14 cellular contexts compared by ENCODE assay signal in the genomic region with DNA sequence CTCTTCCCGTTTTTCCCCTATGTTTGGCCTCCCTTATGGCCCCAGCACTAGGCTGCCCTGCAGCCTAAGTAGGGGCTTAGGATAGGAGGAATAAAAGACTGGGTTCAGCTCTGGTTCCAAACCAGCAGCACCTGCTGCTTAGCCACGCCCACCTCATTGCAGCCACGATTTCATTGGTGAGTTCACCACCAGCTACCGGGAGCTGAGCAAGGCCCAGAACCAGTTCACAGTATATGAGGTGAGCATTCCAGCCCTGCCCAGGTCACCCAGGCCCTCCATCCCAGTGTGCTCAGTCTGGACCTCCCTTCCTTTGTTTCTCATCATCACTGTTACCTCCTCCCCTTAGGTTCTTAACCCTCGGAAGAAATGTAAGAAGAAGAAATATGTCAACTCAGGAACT. TPM values are rescaled to one million over a fixed set of nuclear protein-coding genes. Genes with fewer than 3 reads are reported as not detected.
A peak's percentile ranks its signal among the peaks of the same experiment; 100 is the strongest.
DNase-seq lines count a peak whose midpoint lies in the region; ATAC-seq, FAIRE-seq and TF ChIP-seq lines count a peak whose summit lies in the region.
"Had no signal": no experiment of that assay in that cellular context is flagged by ENCODE, and none has a peak within 500 bp of the region (broad histone marks: within the 10 kb centered on the region; RNA-seq: fewer than 3 reads in every experiment).

No MANE protein-coding gene starts in this region.

- no peak for TF ChIP-seq EP300 in A549 (IDR thresholded peaks at IDR 0.05)
- TF ChIP-seq EP300 in SK-N-SH (IDR thresholded peaks at IDR 0.05; ENCODE audit: borderline replicate concordance in 1 of 2, low read depth in 1 of 2, low read length in 1 of 2): no peak

- peaks cover 17% of the 10 kb centered on the region; the same call in 1 of the 2 replicates for H3K27me3 ChIP-seq in SK-N-SH (ENCODE audit: insufficient read depth)
- H3K27me3 ChIP-seq: brain microvascular endothelial cell had no signal

- FAIRE-seq in A549 (lab: Jason Lieb, UNC): no peak

- no peaks in the 10 kb centered on the region for H3K79me2 ChIP-seq in SK-N-SH (ENCODE audit: insufficient read depth)

- POLR2A ChIA-PET in A549 (lab: Yijun Ruan, JAX): no interaction called here
- POLR2A ChIA-PET in SK-N-SH (lab: Yijun Ruan, JAX): no interaction called here

- CTCF ChIA-PET in A549 (lab: Yijun Ruan, JAX) (interaction anchor here (0.6 to 5.0 kb wide), 40 partner anchors 8 to 1024 kb away, joined by 3 to 99 read pairs (median 5); a partner anchor contains a TSS), SK-N-SH (lab: Yijun Ruan, JAX) (interaction anchor here (1.8 kb wide), 1 partner anchor 13 kb away, joined by 5 read pairs; no protein-coding TSS in a partner anchor)

- 15% methylated on average over 5 of the region's 5 CpGs for WGBS in A549 (ENCODE audit: missing lambda C conversion rate)
- WGBS in SK-N-SH (ENCODE audit: low lambda C conversion rate): 21% methylated on average over 5 of the region's 5 CpGs

- TF ChIP-seq RAD21 in A549 (conservative IDR thresholded peaks at IDR 0.05 in 1 of 2, IDR thresholded peaks at IDR 0.05 in 1 of 2) (no peak), SK-N-SH (IDR thresholded peaks at IDR 0.05; ENCODE audit: low read length) (no peak)

- H3K36me3 ChIP-seq in SK-N-SH (replicated peaks in 1 of 2; ENCODE audit: control insufficient read depth in 1 of 2, insufficient read depth in 2 of 2, low read length in 1 of 2): no peaks in the 10 kb centered on the region
- H3K36me3 ChIP-seq: brain microvascular endothelial cell had no signal

- no peaks in the 10 kb centered on the region for H3K9me2 ChIP-seq in SK-N-SH

- H4K20me1 ChIP-seq in SK-N-SH (ENCODE audit: insufficient read depth): no peaks in the 10 kb centered on the region

- 0 out of 2 replicates have a peak overlapping the region, but pooled peaks have one; percentile 19 for H2AFZ ChIP-seq in SK-N-SH (ENCODE audit: low read depth)

- DNase-seq in A549 (ENCODE audit: low read depth in 1 of 2, low spot score in 1 of 2): no peak
- peak; percentile 8 for DNase-seq in ELR (ENCODE audit: low read depth)
- no peak for DNase-seq in SK-N-SH
- peak; percentile 87 for DNase-seq in iPS-NIHi11 (ENCODE audit: low spot score)
- DNase-seq in cerebellum (ENCODE audit: low spot score): no peak
- no peak for DNase-seq in mucosa of gallbladder (ENCODE audit: low spot score)
- DNase-seq: COR-L47, NCI-H2029 treated with DMSO at 0.1 percent for 48 hours had no signal

- TF ChIP-seq CTCF in A549 (IDR thresholded peaks at IDR 0.05) (no peak), SK-N-SH (IDR thresholded peaks at IDR 0.05) (no peak)

- H3K4me1 ChIP-seq in A549 (peaks cover 8% of the 10 kb centered on the region; the same call in 2 of the 3 replicates), SK-N-SH (ENCODE audit: control insufficient read depth in 1 of 2, insufficient read depth in 2 of 2, low read depth in 1 of 2, low read length in 1 of 2) (peaks cover 0 to 2% of the 10 kb centered on the region in 2 experiments; a peak in 1 of 4 replicates)

- TF ChIP-seq POLR2A in A549 (IDR thresholded peaks at IDR 0.05; ENCODE audit: low read length): no peak

- ATAC-seq in A549 (peak in 1 of 2 experiments; percentile 49; a peak in 3 of 6 replicates), HG03095 (IDR thresholded peaks at IDR 0.05; ENCODE audit: unreplicated experiment) (no peak), HG03565 (IDR thresholded peaks at IDR 0.05; ENCODE audit: unreplicated experiment) (no peak)

- H3K9me3 ChIP-seq in A549: no peaks in the 10 kb centered on the region
- H3K9me3 ChIP-seq in SK-N-SH: no peaks in the 10 kb centered on the region

- H3K4me2 ChIP-seq in A549 (peak overlapping the region; percentile 34; the same call in 1 of the 3 replicates), SK-N-SH (no peak overlapping the region)

- H3K9ac ChIP-seq in SK-N-SH: no peak overlapping the region

- H3K27ac ChIP-seq in A549: no peak overlapping the region
- peak overlapping the region in 1 of 2 experiments; percentile 31; a peak in 1 of 4 replicates for H3K27ac ChIP-seq in SK-N-SH (ENCODE audit: low read depth in 2 of 2, low read length in 1 of 2)
- H3K27ac ChIP-seq: brain microvascular endothelial cell had no signal

- peaks cover 8% of the 10 kb centered on the region for H3F3A ChIP-seq in SK-N-SH (replicated peaks; ENCODE audit: insufficient read depth)

- H3K4me3 ChIP-seq in A549: no peak overlapping the region
- H3K4me3 ChIP-seq in SK-N-SH (ENCODE audit: low read depth in 2 of 2, low read length in 1 of 2): no peak overlapping the region

TF ChIP-seq in A549, 52 proteins besides CTCF, POLR2A, EP300 and RAD21:
- no peak for TF ChIP-seq TFCP2L1 (CRISPR knock-in tag; IDR thresholded peaks at IDR 0.05)
- TF ChIP-seq JUNB (IDR thresholded peaks at IDR 0.05): no peak
- TF ChIP-seq, protein P1, sequence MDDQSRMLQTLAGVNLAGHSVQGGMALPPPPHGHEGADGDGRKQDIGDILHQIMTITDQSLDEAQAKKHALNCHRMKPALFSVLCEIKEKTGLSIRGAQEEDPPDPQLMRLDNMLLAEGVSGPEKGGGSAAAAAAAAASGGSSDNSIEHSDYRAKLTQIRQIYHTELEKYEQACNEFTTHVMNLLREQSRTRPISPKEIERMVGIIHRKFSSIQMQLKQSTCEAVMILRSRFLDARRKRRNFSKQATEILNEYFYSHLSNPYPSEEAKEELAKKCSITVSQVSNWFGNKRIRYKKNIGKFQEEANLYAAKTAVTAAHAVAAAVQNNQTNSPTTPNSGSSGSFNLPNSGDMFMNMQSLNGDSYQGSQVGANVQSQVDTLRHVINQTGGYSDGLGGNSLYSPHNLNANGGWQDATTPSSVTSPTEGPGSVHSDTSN (IDR thresholded peaks at IDR 0.05): no peak

TF ChIP-seq in SK-N-SH, 30 proteins besides CTCF, POLR2A, EP300 and RAD21:
- TF ChIP-seq EZH2phosphoT487 (IDR thresholded peaks at IDR 0.05; ENCODE audit: borderline replicate concordance, low read depth) (no peak), NFIC (IDR thresholded peaks at IDR 0.05; ENCODE audit: borderline replicate concordance) (no peak), JUND (IDR thresholded peaks at IDR 0.05) (no peak), MXI1 (IDR thresholded peaks at IDR 0.05; ENCODE audit: low read depth, low read length) (no peak), RFX5 (IDR thresholded peaks at IDR 0.05; ENCODE audit: low read length) (no peak), FOXJ3 (CRISPR knock-in tag; IDR thresholded peaks at IDR 0.05) (no peak), POLR2AphosphoS5 (IDR thresholded peaks at IDR 0.05; ENCODE audit: low read depth, low read length) (no peak), NRF1 (IDR thresholded peaks at IDR 0.05; ENCODE audit: low read depth, low read length) (no peak)
- TF ChIP-seq, protein P1 (IDR thresholded peaks at IDR 0.05): no peak

RNA-seq across cellular contexts. Expression of a gene that starts 11.5 kb away (rescaled TPM):
- polyA plus RNA-seq in A549 (2011; rRNA removed) (0.03 and 0.07 TPM in 2 replicates), A549 (2017; fragmentation: RNase III; extraction: RNeasy Plus Mini Kit Qiagen cat#74134 plus additional on column Dnase treatment) (0.05 to 0.07 TPM in 2 of 3 replicates, not detected in the other), SK-N-SH (2012; rRNA removed) (0.03 and 0.06 TPM in 2 replicates)
- polyA plus RNA-seq in A549 (2012; cell fraction: cytosol; rRNA removed): 0.04 and 0.18 TPM in 2 replicates
- polyA plus RNA-seq in A549 (2012; cell fraction: nucleus; rRNA removed): 0.16 and 0.22 TPM in 2 replicates
- 0.41 TPM in 1 of 2 replicates, not detected in the other for polyA minus RNA-seq in A549 (2011; rRNA and poly(A)+ RNA removed)
- polyA plus RNA-seq in SK-N-SH (2012; cell fraction: cytosol; rRNA removed): 0.12 and 0.13 TPM in 2 replicates
- 0.17 and 0.27 TPM in 2 replicates for polyA plus RNA-seq in SK-N-SH (2012; cell fraction: nucleus; rRNA removed)
- total RNA-seq in cerebellum (4.4 TPM), mucosa of gallbladder (0.37 TPM)
- total RNA-seq: epithelial cell of proximal tubule, Right ventricle myocardium superior had no signal
- polyA plus RNA-seq: IgD-negative memory B cell had no signal

RNA-seq across cellular contexts. Expression of a gene that starts 16.4 kb away (rescaled TPM):
- polyA plus RNA-seq in A549 (2011; rRNA removed) (8.6 and 10.1 TPM in 2 replicates), A549 (2017; fragmentation: RNase III; extraction: RNeasy Plus Mini Kit Qiagen cat#74134 plus additional on column Dnase treatment) (11.9 to 12.4 TPM (median 12.1 TPM) in 3 replicates), SK-N-SH (2012; rRNA removed) (12.0 and 13.0 TPM in 2 replicates)
- 15.7 and 17.4 TPM in 2 replicates for polyA plus RNA-seq in A549 (2012; cell fraction: cytosol; rRNA removed)
- polyA plus RNA-seq in A549 (2012; cell fraction: nucleus; rRNA removed): 35.8 and 42.1 TPM in 2 replicates
- 19.0 and 20.4 TPM in 2 replicates for polyA minus RNA-seq in A549 (2011; rRNA and poly(A)+ RNA removed)
- polyA plus RNA-seq in SK-N-SH (2012; cell fraction: cytosol; rRNA removed): 6.7 and 8.3 TPM in 2 replicates
- polyA plus RNA-seq in SK-N-SH (2012; cell fraction: nucleus; rRNA removed): 30.8 and 38.8 TPM in 2 replicates
- total RNA-seq in cerebellum (15.0 TPM), mucosa of gallbladder (17.3 TPM)

RNA-seq across cellular contexts. Expression of a gene that starts 34.6 kb away (rescaled TPM):
- 21.2 and 21.6 TPM in 2 replicates for polyA plus RNA-seq in A549 (2011; rRNA removed)
- 25.9 and 30.9 TPM in 2 replicates for polyA plus RNA-seq in A549 (2012; cell fraction: cytosol; rRNA removed)
- 27.7 and 29.5 TPM in 2 replicates for polyA plus RNA-seq in A549 (2012; cell fraction: nucleus; rRNA removed)
- polyA plus RNA-seq in A549 (2017; fragmentation: RNase III; extraction: RNeasy Plus Mini Kit Qiagen cat#74134 plus additional on column Dnase treatment): 17.2 to 20.0 TPM (median 18.1 TPM) in 3 replicates
- 49.8 and 52.6 TPM in 2 replicates for polyA minus RNA-seq in A549 (2011; rRNA and poly(A)+ RNA removed)
- 26.8 and 30.9 TPM in 2 replicates for polyA plus RNA-seq in SK-N-SH (2012; rRNA removed)
- polyA plus RNA-seq in SK-N-SH (2012; cell fraction: cytosol; rRNA removed): 15.2 and 22.6 TPM in 2 replicates
- 48.8 and 49.9 TPM in 2 replicates for polyA plus RNA-seq in SK-N-SH (2012; cell fraction: nucleus; rRNA removed)
- total RNA-seq in cerebellum: 62.0 TPM
- total RNA-seq in mucosa of gallbladder: 37.6 TPM

RNA-seq across cellular contexts. Expression of a gene that starts 54.6 kb away (rescaled TPM):
- polyA plus RNA-seq in A549 (2011; rRNA removed) (13.5 and 16.0 TPM in 2 replicates), A549 (2017; fragmentation: RNase III; extraction: RNeasy Plus Mini Kit Qiagen cat#74134 plus additional on column Dnase treatment) (15.6 to 16.1 TPM (median 15.9 TPM) in 3 replicates), SK-N-SH (2012; rRNA removed) (44.9 and 47.1 TPM in 2 replicates)
- polyA plus RNA-seq in A549 (2012; cell fraction: cytosol; rRNA removed): 22.5 and 26.5 TPM in 2 replicates
- 20.9 and 21.9 TPM in 2 replicates for polyA plus RNA-seq in A549 (2012; cell fraction: nucleus; rRNA removed)
- 11.0 TPM in 2 replicates for polyA minus RNA-seq in A549 (2011; rRNA and poly(A)+ RNA removed)
- polyA plus RNA-seq in SK-N-SH (2012; cell fraction: cytosol; rRNA removed): 30.5 and 35.8 TPM in 2 replicates
- 39.3 and 46.4 TPM in 2 replicates for polyA plus RNA-seq in SK-N-SH (2012; cell fraction: nucleus; rRNA removed)
- total RNA-seq in cerebellum (12.2 TPM), mucosa of gallbladder (30.6 TPM)

Comparison
In these comparisons a context has a peak if more than half of its experiments do, and no peak if none do; other contexts are left out.
1. DNase-seq: peak in ELR (single experiment) and iPS-NIHi11 (single experiment); none in A549 (0 of 2), SK-N-SH (single experiment), cerebellum (single experiment) and mucosa of gallbladder (single experiment).